ENCODE assay signal across 16 cellular contexts in genomic region chr18:56747857-56748256, GRCh38.
A peak's percentile ranks its signal among the peaks of the same experiment; 100 is the strongest.
DNase-seq lines count a peak whose midpoint lies in the region; ATAC-seq, FAIRE-seq and TF ChIP-seq lines count a peak whose summit lies in the region.
"Had no signal": no experiment of that assay in that cellular context is flagged by ENCODE, and none has a peak within 500 bp of the region (broad histone marks: within the 10 kb centered on the region; RNA-seq: fewer than 3 reads in every experiment).

No MANE protein-coding gene starts in this region.

- H3K4me1 ChIP-seq in endothelial cell of umbilical vein (ENCODE audit: control insufficient read depth, extremely low read depth, insufficient read depth, low read length) (peaks cover 4% of the 10 kb centered on the region), small intestine (ENCODE audit: control insufficient read depth in 2 of 2, insufficient read depth in 1 of 2, low read depth in 1 of 2, low read length in 1 of 2) (peaks cover 0 to 2% of the 10 kb centered on the region in 2 donors)
- H3K4me1 ChIP-seq: SJSA1 had no signal

- no peak overlapping the region for H3K4me3 Mint-ChIP-seq in activated T-cell treated with anti-CD3 and anti-CD28 coated beads, Interleukin-2, amount 50 U/mL, for 24 hours
- no peak overlapping the region for H3K4me3 Mint-ChIP-seq in activated T-cell treated with anti-CD3 and anti-CD28 coated beads, Interleukin-2, amount 50 U/mL, for 72 hours
- H3K4me3 Mint-ChIP-seq in T-helper 17 cell: no peak overlapping the region

- dilution Hi-C loops in endothelial cell of umbilical vein (cut with MboI; ENCODE audit: extremely low pct_ligation_motif_present, low sequenced_read_pairs): no loop called here

- H3K27ac ChIP-seq in endothelial cell of umbilical vein (ENCODE audit: insufficient read depth, low read depth, low read length): no peak overlapping the region
- H3K27ac ChIP-seq in small intestine (ENCODE audit: low read depth in 1 of 2, low read length in 1 of 2): no peak overlapping the region
- H3K27ac ChIP-seq: C4-2B, SJSA1 had no signal

- no peak for TF ChIP-seq POLR2A in endothelial cell of umbilical vein (IDR thresholded peaks at IDR 0.05; ENCODE audit: low read depth, low read length)

- CTCF ChIA-PET in endothelial cell of umbilical vein (lab: Charles Lee): interaction anchor here (0.8 to 4.4 kb wide), 8 partner anchors 45 to 814 kb away, joined by 3 to 18 read pairs (median 6); no protein-coding TSS in a partner anchor

- H2AFZ ChIP-seq in endothelial cell of umbilical vein (ENCODE audit: low read depth, low read length): no peak overlapping the region

- peaks cover 25% of the 10 kb centered on the region for H3K4me1 Mint-ChIP-seq in activated T-cell treated with anti-CD3 and anti-CD28 coated beads, Interleukin-2, amount 50 U/mL, for 24 hours (ENCODE audit: low read depth)
- H3K4me1 Mint-ChIP-seq in activated T-cell treated with anti-CD3 and anti-CD28 coated beads, Interleukin-2, amount 50 U/mL, for 72 hours (ENCODE audit: low read depth): peaks cover 20% of the 10 kb centered on the region
- peaks cover 22% of the 10 kb centered on the region for H3K4me1 Mint-ChIP-seq in T-helper 17 cell

- no peak for TF ChIP-seq CTCF in endothelial cell of umbilical vein (IDR thresholded peaks at IDR 0.05; ENCODE audit: extremely low read depth in 1 of 2, insufficient read depth in 1 of 2, low read depth in 1 of 2, low read length in 2 of 2)

- FAIRE-seq in endothelial cell of umbilical vein (lab: Jason Lieb, UNC) (peak; percentile 24), small intestine (lab: Jason Lieb, UNC) (no peak)
- FAIRE-seq: GM19239 had no signal

- H3K9me3 Mint-ChIP-seq in activated T-cell treated with anti-CD3 and anti-CD28 coated beads, Interleukin-2, amount 50 U/mL, for 24 hours: no peaks in the 10 kb centered on the region
- no peaks in the 10 kb centered on the region for H3K9me3 Mint-ChIP-seq in activated T-cell treated with anti-CD3 and anti-CD28 coated beads, Interleukin-2, amount 50 U/mL, for 72 hours

- BruUV-seq in endothelial cell of umbilical vein (replicated peaks; lab: Mats Ljungman, UMichigan): no TSS peak

- H3K36me3 ChIP-seq in endothelial cell of umbilical vein (ENCODE audit: control insufficient read depth in 2 of 2, extremely low read depth in 1 of 2, insufficient read depth in 2 of 2, low read length in 2 of 2) (no peaks in the 10 kb centered on the region), small intestine (ENCODE audit: control insufficient read depth in 2 of 2, insufficient read depth in 2 of 2, low read length in 2 of 2) (no peaks in the 10 kb centered on the region)
- H3K36me3 ChIP-seq: MG63, SJSA1 had no signal

- no peaks in the 10 kb centered on the region for H3K79me2 ChIP-seq in endothelial cell of umbilical vein (ENCODE audit: control insufficient read depth, insufficient read depth, low read length)

- H3K27me3 Mint-ChIP-seq in activated T-cell treated with anti-CD3 and anti-CD28 coated beads, Interleukin-2, amount 50 U/mL, for 24 hours: no peaks in the 10 kb centered on the region
- H3K27me3 Mint-ChIP-seq in activated T-cell treated with anti-CD3 and anti-CD28 coated beads, Interleukin-2, amount 50 U/mL, for 72 hours (ENCODE audit: low read depth): no peaks in the 10 kb centered on the region
- no peaks in the 10 kb centered on the region for H3K27me3 Mint-ChIP-seq in T-helper 17 cell

- no peak overlapping the region for H3K4me3 ChIP-seq in endothelial cell of umbilical vein (replicated peaks in 1 of 3; ENCODE audit: insufficient read depth in 1 of 3, low read depth in 1 of 3, low read length in 3 of 3)
- no peak overlapping the region for H3K4me3 ChIP-seq in small intestine (ENCODE audit: low read depth in 1 of 2, low read length in 2 of 2)
- H3K4me3 ChIP-seq: MG63, SJSA1 had no signal

- H3K36me3 Mint-ChIP-seq in activated T-cell treated with anti-CD3 and anti-CD28 coated beads, Interleukin-2, amount 50 U/mL, for 24 hours (ENCODE audit: low read depth): peaks cover 12% of the 10 kb centered on the region
- H3K36me3 Mint-ChIP-seq in activated T-cell treated with anti-CD3 and anti-CD28 coated beads, Interleukin-2, amount 50 U/mL, for 72 hours (ENCODE audit: insufficient read depth in 2 of 2): no peaks in the 10 kb centered on the region
- H3K36me3 Mint-ChIP-seq in T-helper 17 cell (ENCODE audit: low read depth): no peaks in the 10 kb centered on the region

- no peaks in the 10 kb centered on the region for H4K20me1 ChIP-seq in endothelial cell of umbilical vein (replicated peaks; ENCODE audit: control insufficient read depth, extremely low read depth, insufficient read depth, low read length)

- DNase-seq in activated T-cell treated with anti-CD3 and anti-CD28 coated beads, Interleukin-2, amount 50 U/mL, for 24 hours: no peak
- DNase-seq in activated T-cell treated with anti-CD3 and anti-CD28 coated beads, Interleukin-2, amount 50 U/mL, for 72 hours: no peak
- DNase-seq in T-helper 17 cell (no peak), endothelial cell of umbilical vein (ENCODE audit: low read depth, low spot score) (no peak), small intestine (peak; percentile 52), D341Med (ENCODE audit: low spot score) (no peak)
- DNase-seq: DMS53, H7, Kasumi-1, MG63, NCI-H1048 had no signal

- H3K27ac Mint-ChIP-seq in activated T-cell treated with anti-CD3 and anti-CD28 coated beads, Interleukin-2, amount 50 U/mL, for 24 hours: peak overlapping the region; percentile 78
- H3K27ac Mint-ChIP-seq in activated T-cell treated with anti-CD3 and anti-CD28 coated beads, Interleukin-2, amount 50 U/mL, for 72 hours: no peak overlapping the region
- H3K27ac Mint-ChIP-seq in T-helper 17 cell: peak overlapping the region; percentile 89

- no peak for ATAC-seq in activated T-cell treated with anti-CD3 and anti-CD28 coated beads, Interleukin-2, amount 50 U/mL, for 72 hours (replicated peaks in 1 of 2)
- ATAC-seq in T-helper 17 cell (no peak), GM21390 (IDR thresholded peaks at IDR 0.05; ENCODE audit: unreplicated experiment) (no peak)
- ATAC-seq: Right ventricle myocardium inferior had no signal

- POLR2A ChIA-PET in endothelial cell of umbilical vein (lab: Charles Lee): no interaction called here

- H3K27me3 ChIP-seq in endothelial cell of umbilical vein (ENCODE audit: control insufficient read depth in 2 of 2, insufficient read depth in 2 of 2, low read length in 2 of 2): no peaks in the 10 kb centered on the region
- H3K27me3 ChIP-seq in small intestine (ENCODE audit: control insufficient read depth in 2 of 2, insufficient read depth in 2 of 2, low read length in 2 of 2): no peaks in the 10 kb centered on the region
- H3K27me3 ChIP-seq: MG63, SJSA1 had no signal

- no peaks in the 10 kb centered on the region for H3K9me1 ChIP-seq in endothelial cell of umbilical vein (replicated peaks; ENCODE audit: control insufficient read depth, extremely low read depth, insufficient read depth, low read length)

- H3K9ac ChIP-seq in endothelial cell of umbilical vein (replicated peaks; ENCODE audit: extremely low read depth, insufficient read depth, low read length): no peak overlapping the region

- H3K9me3 ChIP-seq in T-helper 17 cell (ENCODE audit: control insufficient read depth, low read length, poor library complexity, severe bottlenecking) (no peaks in the 10 kb centered on the region), endothelial cell of umbilical vein (replicated peaks; ENCODE audit: control insufficient read depth, insufficient read depth, low read length) (no peaks in the 10 kb centered on the region), small intestine (ENCODE audit: control insufficient read depth, low read depth) (no peaks in the 10 kb centered on the region)
- H3K9me3 ChIP-seq: MG63, SJSA1 had no signal

- intact Hi-C loops in endothelial cell of umbilical vein (cut with micrococcal nuclease): loop anchor here (1.0 to 2.0 kb wide), 5 partner anchors 51 to 814 kb away; no protein-coding TSS in a partner anchor

- no peak overlapping the region for H3K4me2 ChIP-seq in endothelial cell of umbilical vein (ENCODE audit: insufficient read depth, low read length)

TF ChIP-seq in endothelial cell of umbilical vein, 7 proteins besides CTCF, POLR2A, EP300 and RAD21:
- TF ChIP-seq EZH2 (IDR thresholded peaks at IDR 0.05; ENCODE audit: borderline replicate concordance, low read depth, low read length, severe bottlenecking) (no peak), MYC (IDR thresholded peaks at IDR 0.05; ENCODE audit: low read depth, low read length) (no peak), MAX (IDR thresholded peaks at IDR 0.05; ENCODE audit: insufficient read depth, insufficient read length) (no peak), POLR2AphosphoS5 (IDR thresholded peaks at IDR 0.05; ENCODE audit: insufficient read depth, low read depth, low read length) (no peak), FOS (IDR thresholded peaks at IDR 0.05; ENCODE audit: borderline replicate concordance, insufficient read depth, low read length) (no peak), GATA2 (IDR thresholded peaks at IDR 0.05; ENCODE audit: insufficient read depth, insufficient read length, low read depth, low read length) (no peak), JUN (IDR thresholded peaks at IDR 0.05; ENCODE audit: borderline replicate concordance, insufficient read depth, insufficient read length, low read depth) (no peak)
TF ChIP-seq in endothelial cell of umbilical vein: peak in this region for 0.
